ENCODE assay signal across 17 cellular contexts in genomic region chr6:55772730-55773129, GRCh38.
DNase-seq lines count a peak whose midpoint lies in the region; ATAC-seq lines count a peak whose summit lies in the region.
"Had no signal": no experiment of that assay in that cellular context is flagged by ENCODE, and none has a peak within 500 bp of the region (broad histone marks: within the 10 kb centered on the region; RNA-seq: fewer than 3 reads in every experiment).

No MANE protein-coding gene starts in this region.

- H3K4me3 Mint-ChIP-seq in naive thymus-derived CD8-positive, alpha-beta T cell = no peak overlapping the region
- H3K4me3 Mint-ChIP-seq: CD14-positive monocyte; CD4-positive, alpha-beta memory T cell; IgD-negative memory B cell had no signal

- no peaks in the 10 kb centered on the region for H3K36me3 Mint-ChIP-seq in naive thymus-derived CD8-positive, alpha-beta T cell
- H3K36me3 Mint-ChIP-seq: CD14-positive monocyte; CD4-positive, alpha-beta memory T cell; IgD-negative memory B cell had no signal

- H3K27ac Mint-ChIP-seq in naive thymus-derived CD8-positive, alpha-beta T cell = no peak overlapping the region
- H3K27ac Mint-ChIP-seq: CD14-positive monocyte; CD4-positive, alpha-beta memory T cell; IgD-negative memory B cell had no signal

- POLR2A ChIA-PET in naive thymus-derived CD8-positive, alpha-beta T cell (lab: Charles Lee) = no interaction called here

- H3K4me1 Mint-ChIP-seq in naive thymus-derived CD8-positive, alpha-beta T cell = no peaks in the 10 kb centered on the region
- H3K4me1 Mint-ChIP-seq: CD14-positive monocyte; CD4-positive, alpha-beta memory T cell; IgD-negative memory B cell had no signal

- H3K27me3 Mint-ChIP-seq in naive thymus-derived CD8-positive, alpha-beta T cell = no peaks in the 10 kb centered on the region
- H3K27me3 Mint-ChIP-seq: CD4-positive, alpha-beta memory T cell; IgD-negative memory B cell had no signal

- peaks cover 0 to 8% (median 2%) of the 10 kb centered on the region in 9 donors for H3K9me3 Mint-ChIP-seq in naive thymus-derived CD8-positive, alpha-beta T cell
- H3K9me3 Mint-ChIP-seq: CD14-positive monocyte had no signal

- no peak for ATAC-seq in naive thymus-derived CD8-positive, alpha-beta T cell
- ATAC-seq: HCT116, HepG2 had no signal

- peak; percentile 37 for DNase-seq in NCI-H1105 treated with DMSO at 0.1 percent for 48 hours (lab: John Stamatoyannopoulos, UW)
- no peak for DNase-seq in NCI-H1105 (lab: John Stamatoyannopoulos, UW)
- DNase-seq in SHP77 treated with DMSO at 0.1 percent for 48 hours (lab: John Stamatoyannopoulos, UW) = peak; percentile 22
- DNase-seq in SHP77 (lab: John Stamatoyannopoulos, UW) = no peak
- DNase-seq in NCI-H69 (lab: John Stamatoyannopoulos, UW) = peak; percentile 6
- no peak for DNase-seq in activated naive CD4-positive, alpha-beta T cell treated with Interleukin-2 at 50 U/mL for 16 hours
- DNase-seq in naive thymus-derived CD8-positive, alpha-beta T cell = no peak
- DNase-seq: 8988T; CD4-positive, alpha-beta memory T cell; DMS153; GF-D8; GOT3; H7 had no signal

Comparison
In these comparisons a context has a peak if more than half of its experiments do, and no peak if none do; other contexts are left out.
1. DNase-seq: peak in NCI-H1105 treated with DMSO at 0.1 percent for 48 hours (single experiment), SHP77 treated with DMSO at 0.1 percent for 48 hours (single experiment) and NCI-H69 (single experiment); none in NCI-H1105 (single experiment), SHP77 (0 of 2), activated naive CD4-positive, alpha-beta T cell treated with Interleukin-2 at 50 U/mL for 16 hours (single experiment) and naive thymus-derived CD8-positive, alpha-beta T cell (0 of 10).